Comparison of ENCODE assay signal across 31 cellular contexts in the genomic region with DNA sequence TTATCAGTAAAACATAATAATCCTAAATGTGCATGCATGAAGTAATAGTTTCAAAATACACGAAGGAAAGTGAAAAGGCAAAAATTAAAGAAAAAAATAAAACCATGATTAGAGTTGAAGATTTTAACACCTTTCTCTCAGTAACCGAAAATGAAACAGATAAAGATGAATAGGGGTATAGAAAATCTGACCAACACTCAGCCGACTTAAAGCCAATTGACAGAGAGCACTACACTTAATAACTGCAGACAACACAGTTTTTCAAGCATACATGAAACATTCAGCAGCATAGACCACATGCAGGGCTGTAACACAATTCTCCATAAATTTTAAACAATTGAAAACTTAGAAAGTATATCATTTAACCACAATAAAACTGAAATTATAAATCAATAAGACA.
"Had no signal": no experiment of that assay in that cellular context is flagged by ENCODE, and none has a peak within 500 bp of the region (broad histone marks: within the 10 kb centered on the region; RNA-seq: fewer than 3 reads in every experiment).

No MANE protein-coding gene starts in this region.

- H3K27ac Mint-ChIP-seq: activated CD4-positive, alpha-beta memory T cell treated with anti-CD3 and anti-CD28 coated beads for 36 hours; activated CD4-positive, alpha-beta T cell treated with anti-CD3 and anti-CD28 coated beads for 36 hours; activated CD4-positive, alpha-beta T cell treated with anti-CD3 and anti-CD28 coated beads, Interleukin-2, amount 10 ng/mL, durations not matched to agents 24 days and 14 days; activated CD8-positive, alpha-beta memory T cell treated with anti-CD3 and anti-CD28 coated beads, Interleukin-2, amount 10 ng/mL, durations not matched to agents 7 days and 5 days; activated CD8-positive, alpha-beta T cell treated with anti-CD3 and anti-CD28 coated beads, Interleukin-2, amount 10 ng/mL, durations not matched to agents 7 days and 5 days; activated naive CD4-positive, alpha-beta T cell treated with anti-CD3 and anti-CD28 coated beads, Interleukin-2, amount 10 ng/mL, durations not matched to agents 7 days and 5 days; activated naive CD4-positive, alpha-beta T cell treated with anti-CD3 and anti-CD28 coated beads, Interleukin-2, amount 50 U/mL, for 72 hours; activated naive CD8-positive, alpha-beta T cell treated with anti-CD3 and anti-CD28 coated beads, Interleukin-2, amount 10 ng/mL, durations not matched to agents 7 days and 5 days; activated T-helper 1 cell treated with anti-CD3 and anti-CD28 coated beads, Interleukin-12 subunit alpha, Interleukin-12 subunit beta, Interleukin-2, Interleukin-4 antibody, amounts not matched to agents 30 ng/mL and 10 ng/mL and 1 ng/mL, durations not matched to agents 14 hours and 24 hours and 36 hours; activated T-helper 2 cell treated with anti-CD3 and anti-CD28 coated beads, Interferon-gamma antibody, Interleukin-2, Interleukin-4, amounts not matched to agents 10 μg/mL and 5 μg/mL and 100 μg/mL, durations not matched to agents 14 hours and 24 hours and 36 hours; brain; dendritic cell treated with granulocyte-macrophage colony-stimulating factor and Interleukin-4, amounts not matched to agents 40 ng/mL and 50 ng/mL, for 4 days had no signal

- H3K36me3 ChIP-seq: ascending aorta, breast epithelium, cardiac muscle cell, esophagus muscularis mucosa, gastrocnemius medialis, heart right ventricle had no signal

- H3K4me3 Mint-ChIP-seq: activated CD4-positive, alpha-beta memory T cell treated with anti-CD3 and anti-CD28 coated beads for 36 hours; activated CD4-positive, alpha-beta T cell treated with anti-CD3 and anti-CD28 coated beads for 36 hours; activated CD4-positive, alpha-beta T cell treated with anti-CD3 and anti-CD28 coated beads, Interleukin-2, amount 10 ng/mL, durations not matched to agents 24 days and 14 days; activated CD8-positive, alpha-beta memory T cell treated with anti-CD3 and anti-CD28 coated beads, Interleukin-2, amount 10 ng/mL, durations not matched to agents 7 days and 5 days; activated CD8-positive, alpha-beta T cell treated with anti-CD3 and anti-CD28 coated beads, Interleukin-2, amount 10 ng/mL, durations not matched to agents 7 days and 5 days; activated naive CD4-positive, alpha-beta T cell treated with anti-CD3 and anti-CD28 coated beads, Interleukin-2, amount 10 ng/mL, durations not matched to agents 7 days and 5 days; activated naive CD8-positive, alpha-beta T cell treated with anti-CD3 and anti-CD28 coated beads, Interleukin-2, amount 10 ng/mL, durations not matched to agents 7 days and 5 days; activated T-helper 1 cell treated with anti-CD3 and anti-CD28 coated beads, Interleukin-12 subunit alpha, Interleukin-12 subunit beta, Interleukin-2, Interleukin-4 antibody, amounts not matched to agents 30 ng/mL and 10 ng/mL and 1 ng/mL, durations not matched to agents 14 hours and 24 hours and 36 hours; brain; dendritic cell treated with granulocyte-macrophage colony-stimulating factor and Interleukin-4, amounts not matched to agents 40 ng/mL and 50 ng/mL, for 4 days had no signal

- H3K27me3 ChIP-seq: ascending aorta, breast epithelium, cardiac muscle cell, dorsolateral prefrontal cortex, esophagus muscularis mucosa, foreskin keratinocyte, gastrocnemius medialis, heart right ventricle had no signal

- H3K9me3 ChIP-seq: breast epithelium, esophagus muscularis mucosa, gastrocnemius medialis had no signal

- H3K4me1 Mint-ChIP-seq: activated CD4-positive, alpha-beta T cell treated with anti-CD3 and anti-CD28 coated beads, Interleukin-2, amount 10 ng/mL, durations not matched to agents 24 days and 14 days; activated naive CD4-positive, alpha-beta T cell treated with anti-CD3 and anti-CD28 coated beads, Interleukin-2, amount 10 ng/mL, durations not matched to agents 7 days and 5 days had no signal

- H3K27me3 Mint-ChIP-seq: activated CD4-positive, alpha-beta memory T cell treated with anti-CD3 and anti-CD28 coated beads for 36 hours; activated CD4-positive, alpha-beta T cell treated with anti-CD3 and anti-CD28 coated beads for 36 hours; activated CD8-positive, alpha-beta memory T cell treated with anti-CD3 and anti-CD28 coated beads, Interleukin-2, amount 10 ng/mL, durations not matched to agents 7 days and 5 days; activated naive CD4-positive, alpha-beta T cell treated with anti-CD3 and anti-CD28 coated beads, Interleukin-2, amount 10 ng/mL, durations not matched to agents 7 days and 5 days; activated naive CD8-positive, alpha-beta T cell treated with anti-CD3 and anti-CD28 coated beads, Interleukin-2, amount 10 ng/mL, durations not matched to agents 7 days and 5 days; brain; dendritic cell treated with granulocyte-macrophage colony-stimulating factor and Interleukin-4, amounts not matched to agents 40 ng/mL and 50 ng/mL, for 4 days had no signal

- H3K27ac ChIP-seq: ascending aorta, breast epithelium, cardiac muscle cell, coronary artery, dorsolateral prefrontal cortex, esophagus muscularis mucosa, foreskin keratinocyte, gastrocnemius medialis, heart right ventricle had no signal

- H3K4me1 ChIP-seq: ascending aorta, breast epithelium, esophagus muscularis mucosa, gastrocnemius medialis, heart right ventricle had no signal

- DNase-seq: activated CD4-positive, alpha-beta memory T cell treated with anti-CD3 and anti-CD28 coated beads for 36 hours; activated CD4-positive, alpha-beta T cell treated with anti-CD3 and anti-CD28 coated beads for 36 hours; activated CD4-positive, alpha-beta T cell treated with anti-CD3 and anti-CD28 coated beads, Interleukin-2, amount 10 ng/mL, durations not matched to agents 24 days and 14 days; activated CD4-positive, CD25-positive, alpha-beta regulatory T cell; activated CD4-positive, CD25-positive, alpha-beta regulatory T cell treated with anti-CD3 and anti-CD28 coated beads, Interleukin-2, amount 50 U/mL, for 72 hours; activated CD8-positive, alpha-beta memory T cell treated with anti-CD3 and anti-CD28 coated beads, Interleukin-2, amount 10 ng/mL, durations not matched to agents 7 days and 5 days; activated CD8-positive, alpha-beta memory T cell treated with anti-CD3 and anti-CD28 coated beads, Interleukin-2, amount 50 U/mL, for 4 hours; activated CD8-positive, alpha-beta T cell treated with anti-CD3 and anti-CD28 coated beads, Interleukin-2, amount 10 ng/mL, durations not matched to agents 7 days and 5 days; activated effector memory CD4-positive, alpha-beta T cell treated with anti-CD3 and anti-CD28 coated beads, Interleukin-2, amount 50 U/mL, for 16 hours; activated naive CD4-positive, alpha-beta T cell treated with anti-CD3 and anti-CD28 coated beads, Interleukin-2, amount 10 ng/mL, durations not matched to agents 7 days and 5 days; activated naive CD8-positive, alpha-beta T cell treated with anti-CD3 and anti-CD28 coated beads, Interleukin-2, amount 10 ng/mL, durations not matched to agents 7 days and 5 days; activated T-cell treated with anti-CD3 and anti-CD28 coated beads, Interleukin-2, amount 50 U/mL, for 1 hour; activated T-cell treated with anti-CD3 and anti-CD28 coated beads, Interleukin-2, amount 50 U/mL, for 48 hours; central memory CD4-positive, alpha-beta T cell; dorsolateral prefrontal cortex; effector memory CD4-positive, alpha-beta T cell; erythroblast; foreskin keratinocyte; gastrocnemius medialis; heart right ventricle; T-helper 2 cell had no signal

- ATAC-seq: activated CD4-positive, alpha-beta T cell treated with anti-CD3 and anti-CD28 coated beads for 36 hours; activated CD8-positive, alpha-beta memory T cell treated with anti-CD3 and anti-CD28 coated beads, Interleukin-2, amount 10 ng/mL, durations not matched to agents 7 days and 5 days; activated CD8-positive, alpha-beta T cell treated with anti-CD3 and anti-CD28 coated beads, Interleukin-2, amount 10 ng/mL, durations not matched to agents 7 days and 5 days; activated naive CD4-positive, alpha-beta T cell treated with anti-CD3 and anti-CD28 coated beads, Interleukin-2, amount 50 U/mL, for 72 hours; foreskin keratinocyte; gastrocnemius medialis; heart right ventricle had no signal

- H3K4me3 ChIP-seq: ascending aorta, breast epithelium, cardiac muscle cell, coronary artery, dorsolateral prefrontal cortex, esophagus muscularis mucosa, gastrocnemius medialis, heart right ventricle had no signal
